1 cellular context compared by ENCODE assay signal in genomic region chrX:125132274-125132673, GRCh38.
TF ChIP-seq lines count a peak whose summit lies in the region.

No MANE protein-coding gene starts in this region.

TF ChIP-seq in GM12878, 131 proteins besides CTCF, POLR2A, EP300 and RAD21 (continued from another document):
- TF ChIP-seq E4F1 (IDR thresholded peaks at IDR 0.05; ENCODE audit: borderline replicate concordance, partially characterized antibody): no peak
